8 cellular contexts compared by ENCODE assay signal in genomic region chr10:89793649-89794254, GRCh38.
DNase-seq lines count a peak whose midpoint lies in the region; ATAC-seq and TF ChIP-seq lines count a peak whose summit lies in the region.

No MANE protein-coding gene starts in this region.

- WGBS in SK-N-SH (ENCODE audit: low lambda C conversion rate), result 32% methylated on average over 3 of the region's 3 CpGs

- no peak overlapping the region for H3K4me3 Mint-ChIP-seq in activated T-cell treated with anti-CD3 and anti-CD28 coated beads, Interleukin-2, amount 50 U/mL, for 24 hours
- no peak overlapping the region for H3K4me3 Mint-ChIP-seq in type B pancreatic cell

- H3K27ac Mint-ChIP-seq in activated T-cell treated with anti-CD3 and anti-CD28 coated beads, Interleukin-2, amount 50 U/mL, for 24 hours, result no peak overlapping the region
- H3K27ac Mint-ChIP-seq in type B pancreatic cell, result no peak overlapping the region

- H3K4me3 ChIP-seq in SK-N-SH (ENCODE audit: low read depth in 2 of 2, low read length in 1 of 2) (no peak overlapping the region; a peak in 1 of 4 replicates), colonic mucosa (no peak overlapping the region), left lung (no peak overlapping the region)

- H4K20me1 ChIP-seq in SK-N-SH (ENCODE audit: insufficient read depth), result no peaks in the 10 kb centered on the region

- POLR2A ChIA-PET in SK-N-SH (lab: Yijun Ruan, JAX), result no interaction called here

- no peaks in the 10 kb centered on the region for H3K79me2 ChIP-seq in SK-N-SH (ENCODE audit: insufficient read depth)

- H3K36me3 ChIP-seq in SK-N-SH (replicated peaks in 1 of 2; ENCODE audit: control insufficient read depth in 1 of 2, insufficient read depth in 2 of 2, low read length in 1 of 2), result no peaks in the 10 kb centered on the region
- no peaks in the 10 kb centered on the region for H3K36me3 ChIP-seq in colonic mucosa
- H3K36me3 ChIP-seq in left lung, result no peaks in the 10 kb centered on the region

- no peaks in the 10 kb centered on the region for H3K9me3 ChIP-seq in SK-N-SH
- no peaks in the 10 kb centered on the region for H3K9me3 ChIP-seq in colonic mucosa
- no peaks in the 10 kb centered on the region for H3K9me3 ChIP-seq in left lung

- H3K27ac ChIP-seq in SK-N-SH (ENCODE audit: low read depth in 2 of 2, low read length in 1 of 2), result no peak overlapping the region
- H3K27ac ChIP-seq in colonic mucosa, result no peak overlapping the region
- no peak overlapping the region for H3K27ac ChIP-seq in left lung

- H3K4me1 Mint-ChIP-seq in activated T-cell treated with anti-CD3 and anti-CD28 coated beads, Interleukin-2, amount 50 U/mL, for 24 hours (ENCODE audit: low read depth), result peaks cover 2% of the 10 kb centered on the region
- peaks cover 7% of the 10 kb centered on the region for H3K4me1 Mint-ChIP-seq in type B pancreatic cell (ENCODE audit: unreplicated experiment)

- peak; percentile 86 for TF ChIP-seq CTCF in SK-N-SH (IDR thresholded peaks at IDR 0.05)
- peak; percentile 67 for TF ChIP-seq CTCF in colonic mucosa (IDR thresholded peaks at IDR 0.05)
- peak; percentile 69 to 80 for TF ChIP-seq CTCF in left lung (IDR thresholded peaks at IDR 0.05)
- TF ChIP-seq CTCF in type B pancreatic cell (conservative IDR thresholded peaks at IDR 0.05), result peak; percentile 92

- DNase-seq in activated T-cell treated with anti-CD3 and anti-CD28 coated beads for 24 hours (ENCODE audit: low read depth) (peak; percentile 24), H4 (ENCODE audit: low spot score) (peak; percentile 71), NCI-H1048 (lab: John Stamatoyannopoulos, UW) (peak; percentile 58), SK-N-SH (peak; percentile 53), colonic mucosa (peak; percentile 31), left lung (no peak), type B pancreatic cell (ENCODE audit: extremely low spot score, unreplicated experiment) (no peak)
- DNase-seq in activated T-cell treated with anti-CD3 and anti-CD28 coated beads, Interleukin-2, amount 50 U/mL, for 24 hours, result no peak

- intact Hi-C loops in colonic mucosa (cut with DNase I) (loop anchor here (5.0 to 10.0 kb wide), 3 partner anchors 161 to 994 kb away; no protein-coding TSS in a partner anchor), left lung (cut with DNase I) (loop anchor here in 1 of 2 donors (10.0 kb wide), 2 partner anchors 341 to 991 kb away; no protein-coding TSS in a partner anchor)

- peak; percentile 92 for TF ChIP-seq RAD21 in SK-N-SH (IDR thresholded peaks at IDR 0.05; ENCODE audit: low read length)

- TF ChIP-seq EP300 in SK-N-SH (IDR thresholded peaks at IDR 0.05; ENCODE audit: borderline replicate concordance in 1 of 2, low read depth in 1 of 2, low read length in 1 of 2), result no peak

- no peaks in the 10 kb centered on the region for H3F3A ChIP-seq in SK-N-SH (replicated peaks; ENCODE audit: insufficient read depth)

- H3K36me3 Mint-ChIP-seq in activated T-cell treated with anti-CD3 and anti-CD28 coated beads, Interleukin-2, amount 50 U/mL, for 24 hours (ENCODE audit: low read depth), result no peaks in the 10 kb centered on the region
- no peaks in the 10 kb centered on the region for H3K36me3 Mint-ChIP-seq in type B pancreatic cell

- no peak overlapping the region for H2AFZ ChIP-seq in SK-N-SH (ENCODE audit: low read depth)

- ATAC-seq in left lung, result peak; percentile 94

- H3K27me3 Mint-ChIP-seq in activated T-cell treated with anti-CD3 and anti-CD28 coated beads, Interleukin-2, amount 50 U/mL, for 24 hours, result peaks cover 9% of the 10 kb centered on the region
- H3K27me3 Mint-ChIP-seq in type B pancreatic cell, result no peaks in the 10 kb centered on the region

- H3K4me1 ChIP-seq in SK-N-SH (ENCODE audit: control insufficient read depth in 1 of 2, insufficient read depth in 2 of 2, low read depth in 1 of 2, low read length in 1 of 2) (no peaks in the 10 kb centered on the region), colonic mucosa (no peaks in the 10 kb centered on the region), left lung (no peaks in the 10 kb centered on the region)

- H3K9ac ChIP-seq in SK-N-SH, result no peak overlapping the region
- no peak overlapping the region for H3K9ac ChIP-seq in colonic mucosa (ENCODE audit: low read depth in 2 of 2, low read length in 2 of 2)

- CTCF ChIA-PET in SK-N-SH (lab: Yijun Ruan, JAX), result interaction anchor here (0.5 to 1.4 kb wide), 7 partner anchors 22 to 1072 kb away, joined by 3 to 5 read pairs (median 3); no protein-coding TSS in a partner anchor

- no peak overlapping the region for H3K4me2 ChIP-seq in SK-N-SH

- H3K27me3 ChIP-seq in SK-N-SH (ENCODE audit: insufficient read depth) (no peaks in the 10 kb centered on the region), colonic mucosa (no peaks in the 10 kb centered on the region), left lung (no peaks in the 10 kb centered on the region)

- no peaks in the 10 kb centered on the region for H3K9me2 ChIP-seq in SK-N-SH

- H3K9me3 Mint-ChIP-seq in activated T-cell treated with anti-CD3 and anti-CD28 coated beads, Interleukin-2, amount 50 U/mL, for 24 hours, result no peaks in the 10 kb centered on the region
- no peaks in the 10 kb centered on the region for H3K9me3 Mint-ChIP-seq in type B pancreatic cell

TF ChIP-seq in SK-N-SH, 30 proteins besides CTCF, POLR2A, EP300 and RAD21:
- TF ChIP-seq SMC3 (IDR thresholded peaks at IDR 0.05; ENCODE audit: low read depth, low read length) (peak; percentile 75), RXRA (IDR thresholded peaks at IDR 0.05; ENCODE audit: borderline replicate concordance, low read depth) (no peak)

Comparison
In these comparisons a context has a peak if more than half of its experiments do, and no peak if none do; other contexts are left out.
1. DNase-seq: peak in activated T-cell treated with anti-CD3 and anti-CD28 coated beads for 24 hours (single experiment), H4 (single experiment), NCI-H1048 (single experiment), SK-N-SH (single experiment) and colonic mucosa (single experiment); none in activated T-cell treated with anti-CD3 and anti-CD28 coated beads, Interleukin-2, amount 50 U/mL, for 24 hours (single experiment), left lung (0 of 2) and type B pancreatic cell (single experiment).
2. Peak in every context shown above with its lines, with median percentiles within 50 percentile points of each other: CTCF ChIP-seq.